In the genomic region with DNA sequence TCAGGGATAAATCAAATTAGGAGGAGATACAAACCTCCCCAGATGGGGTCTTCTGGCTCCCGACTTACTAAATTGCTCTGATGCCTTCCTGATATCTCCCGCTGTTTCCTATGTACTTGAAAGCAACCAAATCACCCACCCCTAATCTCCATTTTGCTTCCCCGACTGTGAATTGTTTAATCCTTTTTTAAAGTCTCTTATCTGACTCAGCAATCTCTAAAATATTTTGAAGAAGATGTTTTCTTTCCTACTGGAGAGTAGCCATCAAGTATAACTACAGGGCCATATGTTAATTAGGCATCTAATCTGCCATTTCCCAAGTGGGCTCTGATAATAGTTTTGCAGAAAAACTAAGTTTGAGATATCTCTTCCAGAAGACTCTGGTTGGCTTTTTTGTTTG, we compare ENCODE assay signal across 11 cellular contexts.
"Had no signal": no experiment of that assay in that cellular context is flagged by ENCODE, and none has a peak within 500 bp of the region (broad histone marks: within the 10 kb centered on the region; RNA-seq: fewer than 3 reads in every experiment).

No MANE protein-coding gene starts in this region.

- H3K4me2 ChIP-seq: GM23338 had no signal

- H3K9ac ChIP-seq: GM23248 had no signal

- FAIRE-seq: H1, H54 had no signal

- H3K4me3 ChIP-seq: GM23248, GM23338, HAP-1 had no signal

- H3K36me3 ChIP-seq: HAP-1 had no signal

- H3K27ac ChIP-seq: GM23248 had no signal

- DNase-seq: GM23248, GOT3, H7, H9, HCEC 1CT, HFFc6 had no signal

- H2AFZ ChIP-seq: GM23248, GM23338 had no signal

- ATAC-seq: GM23338, HCT116 had no signal

- H3K9me3 ChIP-seq: HAP-1 had no signal
